ENCODE assay signal across 8 cellular contexts in genomic region chr2:168194784-168195522, GRCh38. TPM values are rescaled to one million over a fixed set of nuclear protein-coding genes. Genes with fewer than 3 reads are reported as not detected.
DNase-seq lines count a peak whose midpoint lies in the region; ATAC-seq, FAIRE-seq and TF ChIP-seq lines count a peak whose summit lies in the region.

No MANE protein-coding gene starts in this region.

- H3K4me1 ChIP-seq in sigmoid colon: peaks cover 0 to 11% (median 10%) of the 10 kb centered on the region in 4 donors

- intact Hi-C loops in activated CD4-positive, alpha-beta T cell treated with anti-CD3 and anti-CD28 coated beads for 36 hours (cut with DNase I, micrococcal nuclease): loop anchor here (1.0 to 2.0 kb wide), 5 partner anchors 16 to 52 kb away; partner anchors contain the start of gene STK39 (in 1 of the 2)
- intact Hi-C loops in sigmoid colon (cut with DNase I): no loop called here

- no peak overlapping the region for H3K27ac ChIP-seq in sigmoid colon

- peak overlapping the region; percentile 95 for H3K27ac Mint-ChIP-seq in activated CD4-positive, alpha-beta T cell treated with anti-CD3 and anti-CD28 coated beads for 36 hours

- no peaks in the 10 kb centered on the region for H3K27me3 ChIP-seq in sigmoid colon

- peak; percentile 85 for ATAC-seq in activated CD4-positive, alpha-beta T cell treated with anti-CD3 and anti-CD28 coated beads for 36 hours
- ATAC-seq in HG02798 (IDR thresholded peaks at IDR 0.05; ENCODE audit: poor library complexity, unreplicated experiment): peak; percentile 90

- DNase-seq in activated CD4-positive, alpha-beta T cell treated with anti-CD3 and anti-CD28 coated beads for 36 hours: peak; percentile 62
- DNase-seq in activated CD4-positive, alpha-beta T cell treated with anti-CD3 and anti-CD28 coated beads for 4 hours: no peak
- DNase-seq in RCC 7860 (ENCODE audit: low spot score) (peak; percentile 17), DMS53 (lab: John Stamatoyannopoulos, UW) (no peak), RPMI8226 (no peak), sigmoid colon (no peak)
- DNase-seq in stimulated activated CD4-positive, alpha-beta T cell treated with anti-CD3 and anti-CD28 coated beads, TNF-alpha, amount 100 ng/mL, for 24 hours (ENCODE audit: low read depth in 3 of 3): peak in 2 of 3 experiments; percentile 22 to 41

- CTCF ChIA-PET in activated CD4-positive, alpha-beta T cell treated with anti-CD3 and anti-CD28 coated beads for 36 hours (lab: Charles Lee): interaction anchor here (0.5 to 2.9 kb wide), 6 partner anchors 13 to 598 kb away, joined by 3 to 20 read pairs (median 4); no protein-coding TSS in a partner anchor

- H3K4me3 Mint-ChIP-seq in activated CD4-positive, alpha-beta T cell treated with anti-CD3 and anti-CD28 coated beads for 36 hours: peak overlapping the region; percentile 54

- no peak for TF ChIP-seq EP300 in sigmoid colon (IDR thresholded peaks at IDR 0.05)

- TF ChIP-seq CTCF in sigmoid colon (IDR thresholded peaks at IDR 0.05): no peak

- TF ChIP-seq POLR2A in sigmoid colon (IDR thresholded peaks at IDR 0.05): no peak

- no peak overlapping the region for H3K4me3 ChIP-seq in sigmoid colon

- 52 to 85% methylated on average over 7 of the region's 7 CpGs for WGBS in sigmoid colon, 2 donors

- H3K36me3 Mint-ChIP-seq in activated CD4-positive, alpha-beta T cell treated with anti-CD3 and anti-CD28 coated beads for 36 hours (ENCODE audit: low read depth): peaks cover 12% of the 10 kb centered on the region

- POLR2A ChIA-PET in activated CD4-positive, alpha-beta T cell treated with anti-CD3 and anti-CD28 coated beads for 36 hours (lab: Charles Lee): interaction anchor here (0.7 to 2.2 kb wide), 3 partner anchors 16 to 295 kb away, joined by 3 to 18 read pairs (median 4); no protein-coding TSS in a partner anchor

- H3K27me3 Mint-ChIP-seq in activated CD4-positive, alpha-beta T cell treated with anti-CD3 and anti-CD28 coated beads for 36 hours: no peaks in the 10 kb centered on the region

- peak; percentile 54 for FAIRE-seq in RCC 7860 (lab: Jason Lieb, UNC)

- no peaks in the 10 kb centered on the region for H3K36me3 ChIP-seq in sigmoid colon

- H3K4me1 Mint-ChIP-seq in activated CD4-positive, alpha-beta T cell treated with anti-CD3 and anti-CD28 coated beads for 36 hours: peaks cover 80% of the 10 kb centered on the region

- no peaks in the 10 kb centered on the region for H3K9me3 Mint-ChIP-seq in activated CD4-positive, alpha-beta T cell treated with anti-CD3 and anti-CD28 coated beads for 36 hours (ENCODE audit: low read depth)

- no peaks in the 10 kb centered on the region for H3K9me3 ChIP-seq in sigmoid colon

RNA-seq across cellular contexts. Expression of gene STK39, which starts 52.4 kb away (rescaled TPM):
- 10 to 100 TPM; 42.1 to 44.5 TPM for total RNA-seq in activated CD4-positive, alpha-beta T cell treated with anti-CD3 and anti-CD28 coated beads for 36 hours
- total RNA-seq in sigmoid colon: 10 to 100 TPM; 13.4 to 26.3 (median 22.7) TPM
- 10 to 100 TPM; 24.1 to 44.9 (median 31.2) TPM for polyA plus RNA-seq in sigmoid colon

Comparison
In these comparisons a context has a peak if more than half of its experiments do, and no peak if none do; other contexts are left out.
1. DNase-seq: peak in activated CD4-positive, alpha-beta T cell treated with anti-CD3 and anti-CD28 coated beads for 36 hours (single experiment), RCC 7860 (single experiment) and stimulated activated CD4-positive, alpha-beta T cell treated with anti-CD3 and anti-CD28 coated beads, TNF-alpha, amount 100 ng/mL, for 24 hours (2 of 3); none in activated CD4-positive, alpha-beta T cell treated with anti-CD3 and anti-CD28 coated beads for 4 hours (0 of 2), DMS53 (single experiment), RPMI8226 (single experiment) and sigmoid colon (single experiment).